ENCODE assay signal across 27 cellular contexts in the genomic region with DNA sequence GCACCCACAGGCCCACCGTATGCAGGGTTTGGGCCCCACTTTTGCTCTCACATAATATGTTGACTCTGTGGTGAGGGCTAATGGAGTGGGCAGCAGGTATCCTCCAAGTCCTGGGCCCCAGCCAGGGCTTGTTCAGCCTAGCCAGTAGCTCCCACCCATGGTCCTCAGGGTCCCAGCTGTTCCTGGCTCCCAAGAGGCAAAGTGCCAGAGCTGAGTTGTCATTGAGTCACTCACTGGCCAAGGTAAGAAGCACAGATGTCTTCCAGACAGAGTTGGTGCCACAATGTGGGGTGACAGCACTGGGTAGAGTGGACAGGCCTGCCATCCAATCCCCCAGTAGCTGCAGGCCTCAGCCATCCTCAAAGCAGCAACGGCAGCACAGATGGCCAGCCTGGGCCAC. TPM values are rescaled to one million over a fixed set of nuclear protein-coding genes. Genes with fewer than 3 reads are reported as not detected.
DNase-seq lines count a peak whose midpoint lies in the region; ATAC-seq and TF ChIP-seq lines count a peak whose summit lies in the region.
"Had no signal": no experiment of that assay in that cellular context is flagged by ENCODE, and none has a peak within 500 bp of the region (broad histone marks: within the 10 kb centered on the region; RNA-seq: fewer than 3 reads in every experiment).

No MANE protein-coding gene starts in this region.

- TF ChIP-seq RAD21 in HCT116 (IDR thresholded peaks at IDR 0.05; ENCODE audit: low read depth): no peak

- intact Hi-C loops in HCT116 (cut with micrococcal nuclease): no loop called here
- intact Hi-C loops in mucosa of descending colon (cut with DNase I, micrococcal nuclease): no loop called here
- intact Hi-C loops in tibial artery (cut with DNase I; ENCODE audit: low total_unique reads): no loop called here

- peaks cover 8% of the 10 kb centered on the region for H3K27me3 Mint-ChIP-seq in neural progenitor cell (ENCODE audit: insufficient read depth, low read depth)

- H3F3A ChIP-seq in neural progenitor cell (ENCODE audit: low read depth): peaks cover 9% of the 10 kb centered on the region

- H3K27me3 ChIP-seq in HCT116 (ENCODE audit: insufficient read depth, low read length) (no peaks in the 10 kb centered on the region), WERI-Rb-1 (ENCODE audit: insufficient read depth, low read depth, severe bottlenecking) (no peaks in the 10 kb centered on the region), neural progenitor cell (peaks cover 5% of the 10 kb centered on the region), tibial artery (no peaks in the 10 kb centered on the region)
- H3K27me3 ChIP-seq: tibial nerve had no signal

- DNase-seq in NCI-H1092 treated with DMSO at 0.1 percent for 48 hours (lab: John Stamatoyannopoulos, UW): peak; percentile 8
- DNase-seq in NCI-H1092 (lab: John Stamatoyannopoulos, UW): no peak
- no peak for DNase-seq in HCT116 (ENCODE audit: low read depth, low spot score)
- DNase-seq in WERI-Rb-1: peak; percentile 89
- DNase-seq in neural progenitor cell (ENCODE audit: low spot score): no peak
- DNase-seq in mucosa of descending colon: no peak
- DNase-seq in tibial artery: no peak
- DNase-seq: activated CD4-positive, alpha-beta T cell treated with anti-CD3 and anti-CD28 coated beads, Interleukin-2, amount 50 U/mL, for 4 hours; activated T-cell treated with anti-CD3 and anti-CD28 coated beads for 4 hours; effector memory CD8-positive, alpha-beta T cell; GDM1; head of caudate nucleus; left ventricle myocardium superior; NCI-H526 treated with DMSO at 0.1 percent for 48 hours; OCI-M1; SIG-M5; stimulated activated naive CD8-positive, alpha-beta T cell treated with anti-CD3 and anti-CD28 coated beads, Interleukin-15, Interleukin-2, amounts not matched to agents 100 U/mL and 50 U/mL, for 24 hours; T-helper 2 cell had no signal

- H2AFZ ChIP-seq in HCT116 (ENCODE audit: low read depth, low read length, poor library complexity, severe bottlenecking) (no peak overlapping the region), neural progenitor cell (replicated peaks) (no peak overlapping the region)

- ATAC-seq in HCT116 (no peak), mucosa of descending colon (no peak), GM19452 (IDR thresholded peaks at IDR 0.05; ENCODE audit: unreplicated experiment) (no peak)
- ATAC-seq: activated naive CD4-positive, alpha-beta T cell treated with anti-CD3 and anti-CD28 coated beads, Interleukin-2, amount 50 U/mL, for 72 hours; effector memory CD8-positive, alpha-beta T cell; left ventricle myocardium superior; sciatic nerve; stimulated activated naive CD8-positive, alpha-beta T cell treated with anti-CD3 and anti-CD28 coated beads, Interleukin-15, Interleukin-2, amounts not matched to agents 100 U/mL and 50 U/mL, for 24 hours had no signal

- RAD21 ChIA-PET in HCT116 (lab: Charles Lee; ENCODE audit: low non-redundant PET in 1 of 2, low total read pairs in 2 of 2, uncharacterized antibody in 2 of 2, unreplicated experiment in 2 of 2): no interaction called here

- BruUV-seq in HCT116 (replicated peaks; lab: Mats Ljungman, UMichigan): no TSS peak

- peaks cover 12 to 45% of the 10 kb centered on the region in 2 experiments for H3K4me1 ChIP-seq in HCT116 (ENCODE audit: control insufficient read depth in 1 of 2, insufficient read depth in 2 of 2, low read length in 2 of 2)
- H3K4me1 ChIP-seq in neural progenitor cell: peaks cover 44% of the 10 kb centered on the region
- peaks cover 24% of the 10 kb centered on the region for H3K4me1 ChIP-seq in mucosa of descending colon (ENCODE audit: low read depth)
- H3K4me1 ChIP-seq in tibial artery: peaks cover 0 to 29% (median 19%) of the 10 kb centered on the region in 4 donors

- H3K4me2 ChIP-seq in HCT116 (ENCODE audit: low read length) (peak overlapping the region; percentile 47), neural progenitor cell (peak overlapping the region; percentile 87)

- CTCF ChIA-PET in HCT116 (lab: Charles Lee): interaction anchor here (0.7 to 1.0 kb wide), 2 partner anchors 15 to 20 kb away, joined by 3 read pairs; no protein-coding TSS in a partner anchor

- H3K79me2 ChIP-seq in HCT116 (ENCODE audit: insufficient read depth, low read length) (no peaks in the 10 kb centered on the region), neural progenitor cell (ENCODE audit: low read depth) (peaks cover 90% of the 10 kb centered on the region)

- H3K4me1 Mint-ChIP-seq in neural progenitor cell: peaks cover 53% of the 10 kb centered on the region

- TF ChIP-seq CTCF in HCT116 (IDR thresholded peaks at IDR 0.05 in 2 of 3, conservative IDR thresholded peaks at IDR 0.05 in 1 of 3; ENCODE audit: borderline replicate concordance in 1 of 3, insufficient read depth in 1 of 3, low read depth in 2 of 3, low read length in 2 of 3) (no peak), WERI-Rb-1 (IDR thresholded peaks at IDR 0.05; ENCODE audit: low read depth, low read length) (no peak), neural progenitor cell (IDR thresholded peaks at IDR 0.05) (no peak), mucosa of descending colon (IDR thresholded peaks at IDR 0.05) (no peak), tibial artery (IDR thresholded peaks at IDR 0.05) (no peak)

- H3K9me3 Mint-ChIP-seq in neural progenitor cell: peaks cover 4% of the 10 kb centered on the region
- H3K9me3 Mint-ChIP-seq: activated naive CD4-positive, alpha-beta T cell treated with anti-CD3 and anti-CD28 coated beads, Interleukin-2, amount 50 U/mL, for 72 hours; effector memory CD8-positive, alpha-beta T cell had no signal

- H3K4me3 ChIP-seq in HCT116 (replicated peaks in 1 of 2; ENCODE audit: low read depth in 1 of 2, low read length in 2 of 2): no peak overlapping the region
- H3K4me3 ChIP-seq in WERI-Rb-1 (ENCODE audit: low read depth, low read length): peak overlapping the region; percentile 8; the same call in 1 of the 2 replicates
- no peak overlapping the region for H3K4me3 ChIP-seq in neural progenitor cell
- no peak overlapping the region for H3K4me3 ChIP-seq in mucosa of descending colon
- H3K4me3 ChIP-seq in tibial artery: no peak overlapping the region
- H3K4me3 ChIP-seq: tibial nerve had no signal

- no peaks in the 10 kb centered on the region for H3K36me3 ChIP-seq in HCT116 (ENCODE audit: control insufficient read depth in 1 of 2, insufficient read depth in 2 of 2, low read length in 2 of 2)
- H3K36me3 ChIP-seq in WERI-Rb-1: peaks cover 56% of the 10 kb centered on the region
- H3K36me3 ChIP-seq in neural progenitor cell: no peaks in the 10 kb centered on the region
- H3K36me3 ChIP-seq in mucosa of descending colon (ENCODE audit: low read depth): no peaks in the 10 kb centered on the region
- H3K36me3 ChIP-seq in tibial artery: no peaks in the 10 kb centered on the region
- H3K36me3 ChIP-seq: tibial nerve had no signal

- H4K20me1 ChIP-seq in HCT116 (ENCODE audit: insufficient read depth): no peaks in the 10 kb centered on the region
- peaks cover 86% of the 10 kb centered on the region for H4K20me1 ChIP-seq in neural progenitor cell (ENCODE audit: low read depth)

- H3K27ac Mint-ChIP-seq in neural progenitor cell: no peak overlapping the region
- H3K27ac Mint-ChIP-seq: effector memory CD8-positive, alpha-beta T cell had no signal

- TF ChIP-seq POLR2A in HCT116 (IDR thresholded peaks at IDR 0.05; ENCODE audit: borderline replicate concordance, extremely low read depth, insufficient read depth, insufficient read length): no peak

- no peak overlapping the region for H3K4me3 Mint-ChIP-seq in neural progenitor cell
- H3K4me3 Mint-ChIP-seq: effector memory CD8-positive, alpha-beta T cell had no signal

- no peaks in the 10 kb centered on the region for H3K9me2 ChIP-seq in HCT116 (ENCODE audit: insufficient read depth)

- H3K9ac ChIP-seq in HCT116 (ENCODE audit: low read length): no peak overlapping the region
- H3K9ac ChIP-seq in neural progenitor cell: no peak overlapping the region

- H3K36me3 Mint-ChIP-seq in neural progenitor cell: peaks cover 28% of the 10 kb centered on the region
- H3K36me3 Mint-ChIP-seq: activated naive CD4-positive, alpha-beta T cell treated with anti-CD3 and anti-CD28 coated beads, Interleukin-2, amount 50 U/mL, for 72 hours had no signal

- POLR2A ChIA-PET in HCT116 (lab: Charles Lee): no interaction called here

- H3K27ac ChIP-seq in HCT116 (ENCODE audit: low read depth, low read length): no peak overlapping the region
- H3K27ac ChIP-seq in WERI-Rb-1: peak overlapping the region; percentile 95
- no peak overlapping the region for H3K27ac ChIP-seq in neural progenitor cell
- H3K27ac ChIP-seq in tibial artery: no peak overlapping the region
- H3K27ac ChIP-seq: 22Rv1, tibial nerve, VCaP had no signal

- H3K9me3 ChIP-seq in HCT116 (ENCODE audit: control insufficient read depth in 1 of 2, insufficient read depth in 1 of 2, low read depth in 1 of 2, low read length in 2 of 2) (no peaks in the 10 kb centered on the region), WERI-Rb-1 (ENCODE audit: severe bottlenecking) (no peaks in the 10 kb centered on the region), neural progenitor cell (ENCODE audit: low read depth) (no peaks in the 10 kb centered on the region), mucosa of descending colon (no peaks in the 10 kb centered on the region), tibial artery (no peaks in the 10 kb centered on the region)
- H3K9me3 ChIP-seq: tibial nerve had no signal

TF ChIP-seq in HCT116, 20 proteins besides CTCF, POLR2A, EP300 and RAD21 (continues in another document):
- TF ChIP-seq CEBPB (IDR thresholded peaks at IDR 0.05; ENCODE audit: low read depth) (no peak), SRF (IDR thresholded peaks at IDR 0.05; ENCODE audit: low read depth) (no peak), TCF7L2 (IDR thresholded peaks at IDR 0.05; ENCODE audit: borderline replicate concordance, extremely low read depth, insufficient read depth, insufficient read length) (no peak), SIN3A (IDR thresholded peaks at IDR 0.05; ENCODE audit: low read depth) (no peak)
- TF ChIP-seq, protein P1, sequence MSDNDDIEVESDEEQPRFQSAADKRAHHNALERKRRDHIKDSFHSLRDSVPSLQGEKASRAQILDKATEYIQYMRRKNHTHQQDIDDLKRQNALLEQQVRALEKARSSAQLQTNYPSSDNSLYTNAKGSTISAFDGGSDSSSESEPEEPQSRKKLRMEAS (IDR thresholded peaks at IDR 0.05): no peak

RNA-seq across cellular contexts. Expression of a gene that starts 4.3 kb away (rescaled TPM):
- 2.6 TPM for total RNA-seq in HCT116 (2021; ENCODE audit: unreplicated experiment)
- 1.0 and 2.7 TPM in 2 replicates for polyA plus RNA-seq in HCT116 (2012)
- 32.2 and 53.7 TPM in 2 replicates for total RNA-seq in neural progenitor cell (ENCODE audit: low replicate concordance)
- 10 to 100 TPM in 2 of 3 donors, 1 to 10 TPM in 1; 5.4 to 19.2 (median 14.9) TPM for total RNA-seq in mucosa of descending colon

RNA-seq across cellular contexts. Expression of a gene that starts 53.7 kb away (rescaled TPM):
- total RNA-seq in HCT116 (2021; ENCODE audit: unreplicated experiment) (19.6 TPM), neural progenitor cell (ENCODE audit: low replicate concordance) (0.09 and 0.30 TPM in 2 replicates), mucosa of descending colon (1 to 10 TPM in 1 of 3 donors, under 1 TPM in 2; 0.43 to 1.7 (median 0.70) TPM)
- 11.1 and 11.3 TPM in 2 replicates for polyA plus RNA-seq in HCT116 (2012)
- total RNA-seq: osteocyte had no signal

RNA-seq across cellular contexts. Expression of a gene that starts 53.8 kb away (rescaled TPM):
- total RNA-seq in HCT116 (2021; ENCODE audit: unreplicated experiment) (2.3 TPM), neural progenitor cell (ENCODE audit: low replicate concordance) (not detected in 2 replicates), mucosa of descending colon (1 to 10 TPM in 2 of 3 donors, under 1 TPM in 1; 0.29 to 1.6 (median 1.6) TPM)
- 1.3 and 1.4 TPM in 2 replicates for polyA plus RNA-seq in HCT116 (2012)
- total RNA-seq: cerebellum, osteocyte had no signal
- polyA plus RNA-seq: BJ had no signal

Comparison
In these comparisons a context has a peak if more than half of its experiments do, and no peak if none do; other contexts are left out.
1. DNase-seq: peak in NCI-H1092 treated with DMSO at 0.1 percent for 48 hours (single experiment) and WERI-Rb-1 (single experiment); none in NCI-H1092 (single experiment), HCT116 (single experiment), neural progenitor cell (single experiment), mucosa of descending colon (0 of 3) and tibial artery (0 of 2).